1 cellular context compared by ENCODE assay signal in genomic region chr3:153162513-153163348, GRCh38.
A peak's percentile ranks its signal among the peaks of the same experiment; 100 is the strongest.
TF ChIP-seq lines count a peak whose summit lies in the region.

No MANE protein-coding gene starts in this region.

TF ChIP-seq in HepG2, 621 proteins besides CTCF, POLR2A, EP300 and RAD21 (continued from another document and continues in another):
- TF ChIP-seq ZNF75D (CRISPR knock-in tag; IDR thresholded peaks at IDR 0.05; ENCODE audit: borderline replicate concordance) = no peak
- TF ChIP-seq PCBP1 (IDR thresholded peaks at IDR 0.05; ENCODE audit: borderline replicate concordance, low read depth, low read length) = no peak
- TF ChIP-seq MIXL1 (CRISPR knock-in tag; IDR thresholded peaks at IDR 0.05) = no peak
- no peak for TF ChIP-seq FOXO4 (CRISPR knock-in tag; conservative IDR thresholded peaks at IDR 0.05)
- TF ChIP-seq YEATS4 (CRISPR knock-in tag; IDR thresholded peaks at IDR 0.05; ENCODE audit: borderline replicate concordance) = 0 out of 2 replicates have a peak, but pooled peaks have one; percentile 12
- TF ChIP-seq MXI1 (IDR thresholded peaks at IDR 0.05; ENCODE audit: borderline replicate concordance, low read depth, low read length) = no peak
- TF ChIP-seq SCMH1 (CRISPR knock-in tag; IDR thresholded peaks at IDR 0.05; ENCODE audit: borderline replicate concordance) = no peak
- TF ChIP-seq ZNF136 (CRISPR knock-in tag; IDR thresholded peaks at IDR 0.05; ENCODE audit: low read depth) = no peak
- TF ChIP-seq ZNF792 (CRISPR knock-in tag; IDR thresholded peaks at IDR 0.05) = no peak
- TF ChIP-seq ZNF766 (CRISPR knock-in tag; IDR thresholded peaks at IDR 0.05; ENCODE audit: borderline replicate concordance) = no peak
- no peak for TF ChIP-seq ZNF629 (CRISPR knock-in tag; conservative IDR thresholded peaks at IDR 0.05)
- no peak for TF ChIP-seq AKNA (CRISPR knock-in tag; IDR thresholded peaks at IDR 0.05; ENCODE audit: borderline replicate concordance)
- TF ChIP-seq DMTF1 (CRISPR knock-in tag; IDR thresholded peaks at IDR 0.05) = no peak
- no peak for TF ChIP-seq THYN1 (CRISPR knock-in tag; IDR thresholded peaks at IDR 0.05; ENCODE audit: borderline replicate concordance, low read depth)
- no peak for TF ChIP-seq ZNF275 (CRISPR knock-in tag; IDR thresholded peaks at IDR 0.05; ENCODE audit: borderline replicate concordance)
- TF ChIP-seq HNRNPUL1 (IDR thresholded peaks at IDR 0.05; ENCODE audit: low read depth, low read length) = no peak
- no peak for TF ChIP-seq HDAC2 (CRISPR knock-in tag; IDR thresholded peaks at IDR 0.05)
- TF ChIP-seq NFE2L2 (IDR thresholded peaks at IDR 0.05; ENCODE audit: low read length) = no peak
- TF ChIP-seq GLMP (CRISPR knock-in tag; IDR thresholded peaks at IDR 0.05; ENCODE audit: borderline replicate concordance) = no peak
- no peak for TF ChIP-seq ZNF235 (CRISPR knock-in tag; IDR thresholded peaks at IDR 0.05; ENCODE audit: borderline replicate concordance)
- TF ChIP-seq PHF21A (CRISPR knock-in tag; IDR thresholded peaks at IDR 0.05) = no peak
- no peak for TF ChIP-seq KAT2B (IDR thresholded peaks at IDR 0.05; ENCODE audit: borderline replicate concordance, low read depth, low read length)
- TF ChIP-seq ZNF724P (CRISPR knock-in tag; IDR thresholded peaks at IDR 0.05; ENCODE audit: borderline replicate concordance) = 0 out of 2 replicates have a peak, but pooled peaks have one; percentile 18
- TF ChIP-seq CBFB (CRISPR knock-in tag; IDR thresholded peaks at IDR 0.05) = no peak
- no peak for TF ChIP-seq ZNF589 (CRISPR knock-in tag; conservative IDR thresholded peaks at IDR 0.05)
- no peak for TF ChIP-seq NR2F1 (CRISPR knock-in tag; IDR thresholded peaks at IDR 0.05)
- no peak; the same call in 1 of the 2 replicates for TF ChIP-seq MTA1 (CRISPR knock-in tag; IDR thresholded peaks at IDR 0.05; ENCODE audit: borderline replicate concordance)
- no peak for TF ChIP-seq NONO (IDR thresholded peaks at IDR 0.05)
- peak; percentile 13; the same call in 1 of the 2 replicates for TF ChIP-seq NONO (CRISPR knock-in tag; conservative IDR thresholded peaks at IDR 0.05)
- TF ChIP-seq MYNN (CRISPR knock-in tag; IDR thresholded peaks at IDR 0.05; ENCODE audit: low read depth) = no peak
- no peak for TF ChIP-seq ZNF839 (CRISPR knock-in tag; IDR thresholded peaks at IDR 0.05; ENCODE audit: borderline replicate concordance)
- TF ChIP-seq ZNF616 (CRISPR knock-in tag; IDR thresholded peaks at IDR 0.05; ENCODE audit: low read depth) = no peak
- TF ChIP-seq MZF1 (CRISPR knock-in tag; IDR thresholded peaks at IDR 0.05; ENCODE audit: borderline replicate concordance) = no peak
- peak; percentile 50; the same call in 1 of the 2 replicates for TF ChIP-seq ZNF891 (CRISPR knock-in tag; IDR thresholded peaks at IDR 0.05)
- no peak for TF ChIP-seq RFXANK (CRISPR knock-in tag; IDR thresholded peaks at IDR 0.05)
- no peak for TF ChIP-seq PRPF4 (IDR thresholded peaks at IDR 0.05; ENCODE audit: low read depth, low read length, poor library complexity, severe bottlenecking)
- no peak for TF ChIP-seq ZNF414 (CRISPR knock-in tag; IDR thresholded peaks at IDR 0.05)
- no peak for TF ChIP-seq TRIM22 (IDR thresholded peaks at IDR 0.05)
- TF ChIP-seq ZNF234 (CRISPR knock-in tag; conservative IDR thresholded peaks at IDR 0.05) = no peak
- no peak for TF ChIP-seq ZNF614 (CRISPR knock-in tag; IDR thresholded peaks at IDR 0.05; ENCODE audit: borderline replicate concordance)
- TF ChIP-seq ZSCAN30 (CRISPR knock-in tag; IDR thresholded peaks at IDR 0.05) = no peak
- TF ChIP-seq ZNF333 (CRISPR knock-in tag; IDR thresholded peaks at IDR 0.05; ENCODE audit: borderline replicate concordance) = peak; percentile 36; the same call in 1 of the 2 replicates
- no peak for TF ChIP-seq ZNF431 (CRISPR knock-in tag; IDR thresholded peaks at IDR 0.05; ENCODE audit: borderline replicate concordance, low read depth)
- no peak for TF ChIP-seq KLF11 (CRISPR knock-in tag; IDR thresholded peaks at IDR 0.05)
- TF ChIP-seq MAFF (IDR thresholded peaks at IDR 0.05; ENCODE audit: low read depth, low read length) = no peak
- no peak for TF ChIP-seq PATZ1 (CRISPR knock-in tag; IDR thresholded peaks at IDR 0.05)
